25 cellular contexts compared by ENCODE assay signal in the genomic region with DNA sequence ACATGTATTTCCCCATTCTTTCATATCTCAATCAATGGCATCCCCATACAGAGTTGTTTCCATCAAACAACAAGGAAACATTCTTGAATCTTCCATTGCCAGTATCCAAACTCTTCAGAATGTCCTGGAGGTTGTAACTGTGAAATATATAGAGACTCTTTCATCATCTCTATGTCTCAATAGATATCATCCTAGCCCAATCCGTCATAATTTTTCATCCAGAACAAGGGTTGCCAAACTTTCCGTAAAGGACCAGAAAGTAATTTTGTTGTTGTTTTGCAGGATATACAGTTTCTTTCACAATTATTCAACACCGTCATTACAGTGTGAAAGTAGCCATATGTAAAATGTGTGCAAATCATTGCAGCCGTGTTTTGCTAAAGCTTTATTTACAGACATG.
"Had no signal": no experiment of that assay in that cellular context is flagged by ENCODE, and none has a peak within 500 bp of the region (broad histone marks: within the 10 kb centered on the region; RNA-seq: fewer than 3 reads in every experiment).

No MANE protein-coding gene starts in this region.

- H3K36me3 Mint-ChIP-seq: naive thymus-derived CD4-positive, alpha-beta T cell; neural progenitor cell had no signal

- DNase-seq: dermis blood vessel endothelial cell; effector memory CD8-positive, alpha-beta T cell; erythroblast; esophagus squamous epithelium; foreskin fibroblast; gastrocnemius medialis; head of caudate nucleus; left cardiac atrium; left lung; mesendoderm; midbrain; naive thymus-derived CD4-positive, alpha-beta T cell; nucleus accumbens; stimulated activated CD4-positive, alpha-beta T cell treated with anti-CD3 and anti-CD28 coated beads, Interleukin-12 subunit alpha, Interleukin-12 subunit beta, amount 100 ng/mL, for 4 hours; stimulated activated CD4-positive, alpha-beta T cell treated with anti-CD3 and anti-CD28 coated beads, Interleukin-1b, Interleukin-23, amount 100 ng/mL, for 48 hours; stimulated activated CD4-positive, alpha-beta T cell treated with anti-CD3 and anti-CD28 coated beads, Interleukin-4, amount 100 ng/mL, for 1 hour; stimulated activated CD8-positive, alpha-beta memory T cell treated with anti-CD3 and anti-CD28 coated beads, Interleukin-4, amount 100 ng/mL, for 48 hours; stimulated activated naive CD4-positive, alpha-beta T cell; stimulated activated naive CD8-positive, alpha-beta T cell treated with anti-CD3 and anti-CD28 coated beads, Interleukin-15, amount 100 ng/mL, for 72 hours; transverse colon; upper lobe of right lung; uterus had no signal

- H3K9me3 Mint-ChIP-seq: nephron; neural progenitor cell; stimulated activated naive CD8-positive, alpha-beta T cell treated with anti-CD3 and anti-CD28 coated beads, Interleukin-15, amount 100 ng/mL, for 72 hours had no signal

- H3K27me3 Mint-ChIP-seq: effector memory CD8-positive, alpha-beta T cell; stimulated activated naive CD8-positive, alpha-beta T cell treated with anti-CD3 and anti-CD28 coated beads, Interleukin-15, amount 100 ng/mL, for 72 hours had no signal

- H3K4me1 Mint-ChIP-seq: nephron; neural progenitor cell; stimulated activated naive CD8-positive, alpha-beta T cell treated with anti-CD3 and anti-CD28 coated beads, Interleukin-15, amount 100 ng/mL, for 72 hours had no signal

- H3K27ac Mint-ChIP-seq: effector memory CD8-positive, alpha-beta T cell; naive thymus-derived CD4-positive, alpha-beta T cell; nephron; neural progenitor cell; stimulated activated naive CD8-positive, alpha-beta T cell treated with anti-CD3 and anti-CD28 coated beads, Interleukin-15, amount 100 ng/mL, for 72 hours had no signal

- ATAC-seq: effector memory CD8-positive, alpha-beta T cell; gastrocnemius medialis; left cardiac atrium; left lung; naive thymus-derived CD4-positive, alpha-beta T cell; sciatic nerve; stimulated activated naive CD8-positive, alpha-beta T cell treated with anti-CD3 and anti-CD28 coated beads, Interleukin-15, amount 100 ng/mL, for 72 hours; upper lobe of right lung had no signal

- H3K4me3 Mint-ChIP-seq: effector memory CD8-positive, alpha-beta T cell; naive thymus-derived CD4-positive, alpha-beta T cell; nephron; neural progenitor cell; stimulated activated naive CD8-positive, alpha-beta T cell treated with anti-CD3 and anti-CD28 coated beads, Interleukin-15, amount 100 ng/mL, for 72 hours had no signal
